In genomic region chr6:18245642-18246041, GRCh38 we compare ENCODE assay signal across 12 cellular contexts. TPM values are rescaled to one million over a fixed set of nuclear protein-coding genes. Genes with fewer than 3 reads are reported as not detected.
DNase-seq lines count a peak whose midpoint lies in the region; ATAC-seq and TF ChIP-seq lines count a peak whose summit lies in the region.
"Had no signal": no experiment of that assay in that cellular context is flagged by ENCODE, and none has a peak within 500 bp of the region (broad histone marks: within the 10 kb centered on the region; RNA-seq: fewer than 3 reads in every experiment).

No MANE protein-coding gene starts in this region.

- CTCF ChIA-PET in activated CD4-positive, alpha-beta T cell treated with anti-CD3 and anti-CD28 coated beads for 36 hours (lab: Charles Lee): no interaction called here

- ATAC-seq in activated CD4-positive, alpha-beta T cell treated with anti-CD3 and anti-CD28 coated beads for 36 hours: peak; percentile 41
- peak in 2 of 3 donors; percentile 80 for ATAC-seq in natural killer cell
- ATAC-seq: HCT116 had no signal

- intact Hi-C loops in activated CD4-positive, alpha-beta T cell treated with anti-CD3 and anti-CD28 coated beads for 36 hours (cut with DNase I, micrococcal nuclease): loop anchor here (2.0 kb wide), 1 partner anchor 17 kb away; no protein-coding TSS in a partner anchor
- intact Hi-C loops in natural killer cell (cut with micrococcal nuclease): no loop called here

- no peaks in the 10 kb centered on the region for H3K27me3 Mint-ChIP-seq in activated CD4-positive, alpha-beta T cell treated with anti-CD3 and anti-CD28 coated beads for 36 hours
- H3K27me3 Mint-ChIP-seq in HFFc6 (ENCODE audit: insufficient read depth) (no peaks in the 10 kb centered on the region), natural killer cell (ENCODE audit: low read depth in 2 of 2) (no peaks in the 10 kb centered on the region)

- TF ChIP-seq CTCF in HFFc6 (IDR thresholded peaks at IDR 0.05) (no peak), natural killer cell (IDR thresholded peaks at IDR 0.05) (no peak)

- peak overlapping the region; percentile 7 for H3K27ac Mint-ChIP-seq in activated CD4-positive, alpha-beta T cell treated with anti-CD3 and anti-CD28 coated beads for 36 hours
- peak overlapping the region; percentile 42 for H3K27ac Mint-ChIP-seq in HFFc6
- H3K27ac Mint-ChIP-seq in natural killer cell: peak overlapping the region; percentile 58 to 65

- DNase-seq in activated CD4-positive, alpha-beta T cell treated with anti-CD3 and anti-CD28 coated beads for 36 hours: peak; percentile 44
- DNase-seq in activated CD4-positive, alpha-beta T cell treated with anti-CD3 and anti-CD28 coated beads for 4 hours: no peak
- DNase-seq in HFFc6: no peak
- peak; percentile 71 to 73 for DNase-seq in activated T-cell treated with anti-CD3 and anti-CD28 coated beads, Interleukin-2, amount 50 U/mL, for 48 hours
- DNase-seq in natural killer cell: no peak
- DNase-seq in NCI-H1694 (lab: John Stamatoyannopoulos, UW): no peak
- no peak for DNase-seq in NCI-H510A treated with DMSO at 0.1 percent for 48 hours (lab: John Stamatoyannopoulos, UW)
- no peak for DNase-seq in LoVo (ENCODE audit: low spot score)
- DNase-seq: activated CD8-positive, alpha-beta memory T cell treated with anti-CD3 and anti-CD28 coated beads, Interleukin-2, amount 50 U/mL, for 4 hours; DMS79 treated with DMSO at 0.1 percent for 48 hours; NCI-H1105 treated with DMSO at 0.1 percent for 48 hours had no signal

- H3K36me3 Mint-ChIP-seq in activated CD4-positive, alpha-beta T cell treated with anti-CD3 and anti-CD28 coated beads for 36 hours (ENCODE audit: low read depth): peaks cover 88% of the 10 kb centered on the region
- H3K36me3 Mint-ChIP-seq in HFFc6 (ENCODE audit: low read depth) (peaks cover 73% of the 10 kb centered on the region), natural killer cell (peaks cover 7% of the 10 kb centered on the region)

- peaks cover 66% of the 10 kb centered on the region for H3K4me1 Mint-ChIP-seq in activated CD4-positive, alpha-beta T cell treated with anti-CD3 and anti-CD28 coated beads for 36 hours
- H3K4me1 Mint-ChIP-seq in HFFc6 (ENCODE audit: low read depth) (peaks cover 70% of the 10 kb centered on the region), natural killer cell (peaks cover 43 to 58% of the 10 kb centered on the region in 2 donors)

- H3K4me3 Mint-ChIP-seq in activated CD4-positive, alpha-beta T cell treated with anti-CD3 and anti-CD28 coated beads for 36 hours: no peak overlapping the region
- no peak overlapping the region for H3K4me3 Mint-ChIP-seq in HFFc6
- peak overlapping the region; percentile 26 for H3K4me3 Mint-ChIP-seq in natural killer cell

- peaks cover 1% of the 10 kb centered on the region for H3K9me3 Mint-ChIP-seq in activated CD4-positive, alpha-beta T cell treated with anti-CD3 and anti-CD28 coated beads for 36 hours (ENCODE audit: low read depth)
- H3K9me3 Mint-ChIP-seq in HFFc6 (no peaks in the 10 kb centered on the region), natural killer cell (no peaks in the 10 kb centered on the region)

- POLR2A ChIA-PET in activated CD4-positive, alpha-beta T cell treated with anti-CD3 and anti-CD28 coated beads for 36 hours (lab: Charles Lee): no interaction called here

RNA-seq across cellular contexts. Expression of gene DEK, which starts 18.7 kb away (rescaled TPM):
- total RNA-seq in activated CD4-positive, alpha-beta T cell treated with anti-CD3 and anti-CD28 coated beads for 36 hours: 100 to 1,000 TPM; 201 to 273 TPM
- 100 to 1,000 TPM in 5 of 6 experiments, 10 to 100 TPM in 1; 76.7 to 144 (median 132) TPM for total RNA-seq in HFFc6 (2021; fragmentation: NEBNext Ultra II Directional; extraction: Animal tissue kit (Norgen Biotek cat#: 25700))
- 10 to 100 TPM; 79.5 to 89.7 (median 80.9) TPM for total RNA-seq in natural killer cell

Comparison
In these comparisons a context has a peak if more than half of its experiments do, and no peak if none do; other contexts are left out.
1. DNase-seq: peak in activated CD4-positive, alpha-beta T cell treated with anti-CD3 and anti-CD28 coated beads for 36 hours (single experiment) and activated T-cell treated with anti-CD3 and anti-CD28 coated beads, Interleukin-2, amount 50 U/mL, for 48 hours (2 of 2); none in activated CD4-positive, alpha-beta T cell treated with anti-CD3 and anti-CD28 coated beads for 4 hours (0 of 2), HFFc6 (single experiment), natural killer cell (single experiment), NCI-H1694 (single experiment), NCI-H510A treated with DMSO at 0.1 percent for 48 hours (single experiment) and LoVo (single experiment).
2. H3K27ac Mint-ChIP-seq: peak in every context shown above with its lines; median percentile 62 in natural killer cell; 42 in HFFc6; 7 in activated CD4-positive, alpha-beta T cell treated with anti-CD3 and anti-CD28 coated beads for 36 hours.